8 cellular contexts compared by ENCODE assay signal in the genomic region with DNA sequence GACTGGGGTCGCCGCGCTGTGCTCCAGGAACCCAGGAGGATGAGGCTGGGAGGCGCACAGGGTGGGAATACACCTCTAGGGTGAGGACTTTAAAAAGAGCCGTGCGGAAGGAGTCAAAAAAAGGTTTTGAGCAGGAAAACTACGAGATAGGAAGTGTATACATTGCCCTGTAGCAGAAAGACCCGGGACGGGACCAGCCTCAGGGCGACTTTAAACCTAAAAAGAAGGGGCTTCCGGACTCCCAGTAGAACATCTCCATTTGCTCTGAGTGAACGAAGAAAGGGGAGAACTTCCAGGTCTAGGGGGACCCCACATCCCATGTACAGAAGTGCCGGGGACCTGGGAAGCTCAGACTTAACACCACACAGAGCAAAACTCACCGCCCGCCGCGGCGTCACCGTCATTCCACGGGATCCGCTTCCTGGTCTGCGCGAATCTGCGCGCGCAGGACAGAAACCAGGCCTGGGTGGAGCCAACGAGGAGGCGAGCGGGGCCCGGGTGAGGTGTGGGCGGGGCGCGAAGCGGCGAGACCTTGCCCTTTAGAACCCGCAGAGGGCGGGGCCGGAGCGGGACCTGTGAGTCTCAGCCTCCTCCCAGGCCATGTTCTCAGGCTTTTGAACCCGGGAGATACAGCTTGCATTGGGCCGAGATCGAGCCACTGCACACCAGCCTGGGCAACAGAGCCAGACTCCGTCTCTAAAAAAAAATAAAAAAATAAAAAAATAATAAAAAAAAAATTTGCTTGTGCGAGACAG. TPM values are rescaled to one million over a fixed set of nuclear protein-coding genes. Genes with fewer than 3 reads are reported as not detected.
DNase-seq lines count a peak whose midpoint lies in the region; ATAC-seq and TF ChIP-seq lines count a peak whose summit lies in the region.
"Not testable (repeated sequence)": the region's sequence is repeated elsewhere in the genome, so short reads cannot be mapped to it uniquely, and the experiment has no call there.

Gene ZNF28, minus strand, starts transcription at position 428 of the 755 bp plus-strand sequence. CDS start 3,675 bp downstream, outside the sequence.

- peak; percentile 99 for ATAC-seq in HG02642 (IDR thresholded peaks at IDR 0.05; ENCODE audit: poor library complexity, unreplicated experiment)

- peak; percentile 28 for TF ChIP-seq POLR2A in GM10847 (IDR thresholded peaks at IDR 0.05; ENCODE audit: extremely low read depth, insufficient read length)
- TF ChIP-seq POLR2A in testis (IDR thresholded peaks at IDR 0.05): not testable (repeated sequence)

- peak within 1 kb of the TSS; percentile 83 for H3K4me3 ChIP-seq in left ventricle myocardium inferior
- peak within 1 kb of the TSS; percentile 51 to 66 for H3K4me3 ChIP-seq in testis

- peak within 1 kb of the TSS; percentile 76 for H3K27ac ChIP-seq in left ventricle myocardium inferior (replicated peaks)
- H3K27ac ChIP-seq in testis: not testable (repeated sequence)

- DNase-seq in NCI-H1092 treated with DMSO at 0.1 percent for 48 hours (lab: John Stamatoyannopoulos, UW): peak; percentile 35
- DNase-seq in T1000 (lab: John Stamatoyannopoulos, UW): peak; percentile 67
- peak in 54 of 58 donors; percentile 2 to 72 (median 42) for DNase-seq in anterior cingulate cortex (lab: John Stamatoyannopoulos, UW)
- DNase-seq in left ventricle myocardium inferior: peak; percentile 77
- peak; percentile 38 for DNase-seq in pons (ENCODE audit: low spot score)
- peak; percentile 80 for DNase-seq in testis

- TF ChIP-seq CTCF in left ventricle myocardium inferior (IDR thresholded peaks at IDR 0.05; ENCODE audit: borderline replicate concordance): not testable (repeated sequence)
- peak in 1 of 3 experiments; percentile 5 for TF ChIP-seq CTCF in testis (IDR thresholded peaks at IDR 0.05)

- 1 to 3% methylated on average over 18 to 38 of the region's 44 CpGs for WGBS in testis, 2 donors

- not testable (repeated sequence) for H3K36me3 ChIP-seq in left ventricle myocardium inferior; testis (ENCODE audit: low read depth, missing control alignments)

- intact Hi-C loops in left ventricle myocardium inferior (cut with micrococcal nuclease); testis (cut with DNase I; ENCODE audit: low total_unique reads): not testable (repeated sequence)

- H3K27me3 ChIP-seq in left ventricle myocardium inferior (ENCODE audit: low read depth); testis: not testable (repeated sequence)

- peaks cover 11% of the 10 kb centered on the region for H3K4me1 ChIP-seq in left ventricle myocardium inferior
- not testable (repeated sequence) for H3K4me1 ChIP-seq in testis

- not testable (repeated sequence) for H3K9me3 ChIP-seq in left ventricle myocardium inferior (replicated peaks); testis

RNA-seq across cellular contexts. Expression of gene ZNF28, which starts in this region (rescaled TPM):
- total RNA-seq in left ventricle myocardium inferior (7.1 TPM), testis (10 to 100 TPM; 12.2 to 17.5 TPM)
- 8.8 TPM for polyA plus RNA-seq in testis (ENCODE audit: insufficient read depth, low read depth, low replicate concordance)
